Comparison of ENCODE assay signal across 8 cellular contexts in the genomic region with DNA sequence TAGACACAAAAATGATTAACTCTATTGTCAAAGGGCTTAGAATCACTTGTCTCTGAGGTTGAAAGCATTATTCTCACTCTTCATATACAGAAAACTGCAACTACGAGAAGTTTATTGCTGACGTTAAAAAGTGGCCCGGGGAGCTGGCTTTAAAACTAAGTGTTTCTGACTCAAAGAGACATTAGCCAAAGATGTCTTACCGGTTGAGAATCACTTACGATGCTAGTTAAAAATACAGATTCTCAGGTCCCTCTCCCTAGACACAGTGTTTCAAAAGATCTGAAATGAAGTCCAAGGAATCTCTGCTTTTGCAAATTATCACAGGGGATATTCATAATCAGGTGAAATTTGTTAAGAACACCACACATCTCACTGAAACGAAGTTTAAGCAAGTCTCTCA. TPM values are rescaled to one million over a fixed set of nuclear protein-coding genes. Genes with fewer than 3 reads are reported as not detected.
DNase-seq lines count a peak whose midpoint lies in the region; ATAC-seq and TF ChIP-seq lines count a peak whose summit lies in the region.

No MANE protein-coding gene starts in this region.

- TF ChIP-seq CTCF in heart left ventricle (IDR thresholded peaks at IDR 0.05) (no peak), kidney epithelial cell (IDR thresholded peaks at IDR 0.05; ENCODE audit: insufficient read depth, low read length, poor library complexity, severe bottlenecking) (no peak)

- H3K27me3 ChIP-seq in heart left ventricle (no peaks in the 10 kb centered on the region), kidney epithelial cell (ENCODE audit: control insufficient read depth, insufficient read depth, low read length) (no peaks in the 10 kb centered on the region)

- ATAC-seq in heart left ventricle, result no peak
- no peak for ATAC-seq in left cardiac atrium
- no peak for ATAC-seq in activated T-helper 17 cell treated with anti-CD3 and anti-CD28 coated beads, Interleukin-2, amount 50 U/mL, for 72 hours (replicated peaks)
- ATAC-seq in left colon, result no peak
- no peak for ATAC-seq in HG03565 (IDR thresholded peaks at IDR 0.05; ENCODE audit: unreplicated experiment)
- ATAC-seq in GM18511 (IDR thresholded peaks at IDR 0.05; ENCODE audit: unreplicated experiment), result no peak

- 32 to 48% (median 41%) methylated on average over 6 of the region's 6 CpGs for WGBS in heart left ventricle, 4 donors
- 23% methylated on average over 6 of the region's 6 CpGs for WGBS in urinary bladder

- H3K4me1 Mint-ChIP-seq in activated T-helper 17 cell treated with anti-CD3 and anti-CD28 coated beads, Interleukin-2, amount 50 U/mL, for 72 hours, result peaks cover 26% of the 10 kb centered on the region

- no peaks in the 10 kb centered on the region for H3K9me3 ChIP-seq in heart left ventricle

- intact Hi-C loops in heart left ventricle (cut with DNase I) (loop anchor here in 3 of 10 donors (5.0 to 10.0 kb wide), 2 partner anchors 48 to 50 kb away; a partner anchor contains a TSS), left cardiac atrium (cut with DNase I) (no loop called here), left colon (cut with DNase I, micrococcal nuclease) (no loop called here)

- no peaks in the 10 kb centered on the region for H3K9me3 Mint-ChIP-seq in activated T-helper 17 cell treated with anti-CD3 and anti-CD28 coated beads, Interleukin-2, amount 50 U/mL, for 72 hours

- no peak for TF ChIP-seq POLR2A in heart left ventricle (IDR thresholded peaks at IDR 0.05)

- peak overlapping the region in 11 of 12 donors; percentile 74 to 91 (median 80) for H3K4me3 ChIP-seq in heart left ventricle
- H3K4me3 ChIP-seq in kidney epithelial cell (ENCODE audit: low read depth, low read length), result peak overlapping the region; percentile 56
- H3K4me3 ChIP-seq in urinary bladder (ENCODE audit: low read depth, low read length), result peak overlapping the region; percentile 81

- H3K4me1 ChIP-seq in heart left ventricle (peaks cover 0 to 33% (median 15%) of the 10 kb centered on the region in 12 donors), urinary bladder (ENCODE audit: insufficient read depth) (no peaks in the 10 kb centered on the region)

- peak overlapping the region; percentile 87 for H3K4me3 Mint-ChIP-seq in activated T-helper 17 cell treated with anti-CD3 and anti-CD28 coated beads, Interleukin-2, amount 50 U/mL, for 72 hours

- H3K27ac ChIP-seq in heart left ventricle (peak overlapping the region in 6 of 12 donors; percentile 85 to 94 (median 86)), urinary bladder (ENCODE audit: low read depth) (no peak overlapping the region)

- peaks cover 11% of the 10 kb centered on the region for H3K36me3 Mint-ChIP-seq in activated T-helper 17 cell treated with anti-CD3 and anti-CD28 coated beads, Interleukin-2, amount 50 U/mL, for 72 hours (ENCODE audit: low read depth)

- no peaks in the 10 kb centered on the region for H3K36me3 ChIP-seq in heart left ventricle
- H3K36me3 ChIP-seq in kidney epithelial cell (ENCODE audit: control insufficient read depth, insufficient read depth, low read length), result no peaks in the 10 kb centered on the region
- no peaks in the 10 kb centered on the region for H3K36me3 ChIP-seq in urinary bladder (ENCODE audit: insufficient read depth)

- peak overlapping the region; percentile 63 for H3K27ac Mint-ChIP-seq in activated T-helper 17 cell treated with anti-CD3 and anti-CD28 coated beads, Interleukin-2, amount 50 U/mL, for 72 hours

- DNase-seq in heart left ventricle, result no peak
- no peak for DNase-seq in left cardiac atrium
- DNase-seq in kidney epithelial cell (ENCODE audit: low read depth), result no peak
- no peak for DNase-seq in left colon

- H3K27me3 Mint-ChIP-seq in activated T-helper 17 cell treated with anti-CD3 and anti-CD28 coated beads, Interleukin-2, amount 50 U/mL, for 72 hours, result no peaks in the 10 kb centered on the region

RNA-seq across cellular contexts. Expression of a gene that starts 1.2 kb away (rescaled TPM):
- total RNA-seq in heart left ventricle (10 to 100 TPM in 7 of 9 donors, 1 to 10 TPM in 2; 8.7 to 20.0 (median 12.5) TPM), left cardiac atrium (10 to 100 TPM; 11.4 to 17.5 TPM), kidney epithelial cell (18.5 and 21.3 TPM in 2 replicates), urinary bladder (48.8 TPM), left colon (1 to 10 TPM; 6.2 to 8.4 TPM)
- polyA plus RNA-seq in heart left ventricle (10 to 100 TPM in 1 of 2 donors, 1 to 10 TPM in 1; 8.6 to 15.1 TPM), urinary bladder (22.7 TPM)
- 10 to 100 TPM; 20.8 to 22.4 TPM for total RNA-seq in activated T-helper 17 cell treated with anti-CD3 and anti-CD28 coated beads, Interleukin-2, amount 50 U/mL, for 72 hours

RNA-seq across cellular contexts. Expression of a gene that starts 46.9 kb away (rescaled TPM):
- 10 to 100 TPM; 14.6 to 25.9 (median 22.7) TPM for total RNA-seq in heart left ventricle
- 10 to 100 TPM; 13.9 to 14.5 TPM for polyA plus RNA-seq in heart left ventricle
- total RNA-seq in left cardiac atrium, result 10 to 100 TPM; 16.5 to 17.1 TPM
- 10 to 100 TPM; 35.4 to 38.9 TPM for total RNA-seq in activated T-helper 17 cell treated with anti-CD3 and anti-CD28 coated beads, Interleukin-2, amount 50 U/mL, for 72 hours
- 27.7 and 29.6 TPM in 2 replicates for total RNA-seq in kidney epithelial cell
- total RNA-seq in urinary bladder, result 30.8 TPM
- polyA plus RNA-seq in urinary bladder, result 10.3 TPM
- 10 to 100 TPM; 20.5 to 21.0 TPM for total RNA-seq in left colon
